ENCODE assay signal across 17 cellular contexts in genomic region chr6:35402856-35403191, GRCh38.
"Had no signal": no experiment of that assay in that cellular context is flagged by ENCODE, and none has a peak within 500 bp of the region (broad histone marks: within the 10 kb centered on the region; RNA-seq: fewer than 3 reads in every experiment).

No MANE protein-coding gene starts in this region.

- H3K36me3 ChIP-seq: ascending aorta, left ventricle myocardium inferior, neutrophil had no signal

- H3K27me3 Mint-ChIP-seq: activated naive CD4-positive, alpha-beta T cell treated with anti-CD3 and anti-CD28 coated beads, Interleukin-2, amount 10 ng/mL, durations not matched to agents 7 days and 5 days; memory B cell; naive thymus-derived CD4-positive, alpha-beta T cell had no signal

- H3K36me3 Mint-ChIP-seq: activated naive CD4-positive, alpha-beta T cell treated with anti-CD3 and anti-CD28 coated beads, Interleukin-2, amount 10 ng/mL, durations not matched to agents 7 days and 5 days had no signal

- ATAC-seq: activated CD4-positive, CD25-positive, alpha-beta regulatory T cell treated with anti-CD3 and anti-CD28 coated beads, Interleukin-2, amount 50 U/mL, for 24 hours; naive thymus-derived CD4-positive, alpha-beta T cell had no signal

- H3K27ac ChIP-seq: ascending aorta, left ventricle myocardium inferior, neutrophil, testis had no signal

- H3K27me3 ChIP-seq: ascending aorta, neutrophil, testis had no signal

- H3K27ac Mint-ChIP-seq: activated T-helper 2 cell treated with anti-CD3 and anti-CD28 coated beads, Interferon-gamma antibody, Interleukin-2, Interleukin-4, amounts not matched to agents 10 μg/mL and 5 μg/mL and 100 μg/mL, durations not matched to agents 14 hours and 24 hours and 36 hours; endodermal cell had no signal

- H3K9me3 Mint-ChIP-seq: activated naive CD4-positive, alpha-beta T cell treated with anti-CD3 and anti-CD28 coated beads, Interleukin-2, amount 10 ng/mL, durations not matched to agents 7 days and 5 days; activated T-helper 2 cell treated with anti-CD3 and anti-CD28 coated beads, Interferon-gamma antibody, Interleukin-2, Interleukin-4, amounts not matched to agents 10 μg/mL and 5 μg/mL and 100 μg/mL, durations not matched to agents 14 hours and 24 hours and 36 hours; memory B cell; naive thymus-derived CD4-positive, alpha-beta T cell had no signal

- H3K4me3 Mint-ChIP-seq: activated naive CD4-positive, alpha-beta T cell treated with anti-CD3 and anti-CD28 coated beads, Interleukin-2, amount 10 ng/mL, durations not matched to agents 7 days and 5 days; endodermal cell; memory B cell had no signal

- H3K4me3 ChIP-seq: ascending aorta, left ventricle myocardium inferior, mucosa of descending colon, skin epidermis, testis had no signal

- H3K4me1 ChIP-seq: ascending aorta, testis had no signal

- H3K9me3 ChIP-seq: ascending aorta, left ventricle myocardium inferior, mucosa of descending colon, neutrophil, testis had no signal

- DNase-seq: activated naive CD4-positive, alpha-beta T cell treated with anti-CD3 and anti-CD28 coated beads, Interleukin-2, amount 10 ng/mL, durations not matched to agents 7 days and 5 days; endodermal cell; erythroblast; islet precursor cell; left ventricle myocardium inferior; mucosa of descending colon; naive thymus-derived CD4-positive, alpha-beta T cell; stimulated activated CD4-positive, alpha-beta T cell treated with anti-CD3 and anti-CD28 coated beads, Interleukin-15, amount 100 ng/mL, for 24 hours; stimulated activated CD4-positive, alpha-beta T cell treated with anti-CD3 and anti-CD28 coated beads, Interleukin-4, amount 100 ng/mL, for 24 hours; stimulated activated naive CD8-positive, alpha-beta T cell treated with anti-CD3 and anti-CD28 coated beads, Interleukin-15, Interleukin-2, amounts not matched to agents 100 U/mL and 50 U/mL, for 24 hours; testis had no signal
